Comparison of ENCODE assay signal across 1 cellular context in the genomic region with DNA sequence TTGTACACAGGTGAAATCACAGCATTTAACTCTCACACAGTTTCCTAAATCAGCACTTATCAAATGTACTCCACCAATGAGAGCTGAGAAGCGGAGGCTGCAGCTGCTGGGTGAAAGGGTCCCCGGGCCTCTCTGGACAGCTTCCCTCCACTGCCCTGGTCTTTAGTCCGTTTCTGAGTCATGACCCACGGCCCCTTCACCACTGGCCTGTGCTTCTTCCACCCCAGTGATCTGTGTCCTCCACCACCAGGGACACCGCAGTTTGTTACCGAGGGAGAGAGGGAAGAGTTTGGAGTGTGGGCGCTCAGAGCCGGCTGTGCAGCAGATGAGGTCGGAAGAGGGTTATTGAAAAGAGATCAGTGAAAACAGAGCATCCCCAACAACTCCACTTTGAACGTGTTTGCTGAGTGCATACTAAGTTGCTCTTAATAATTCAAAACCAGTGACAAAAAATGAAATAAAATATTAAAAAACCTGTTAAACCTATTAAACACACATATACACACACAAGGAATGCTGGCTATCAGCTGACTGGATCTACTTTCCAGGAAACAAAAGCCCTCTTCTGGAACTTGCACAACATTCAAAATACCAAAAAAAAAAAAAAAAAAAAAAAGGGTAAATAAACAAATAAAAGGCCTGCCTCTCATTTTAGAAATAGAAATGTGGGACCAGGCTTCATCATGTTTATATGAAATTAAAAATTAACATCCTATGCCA.
TF ChIP-seq lines count a peak whose summit lies in the region.

No MANE protein-coding gene starts in this region.

TF ChIP-seq in GM23338, 12 proteins besides CTCF, POLR2A, EP300 and RAD21:
- no peak for TF ChIP-seq JUNB (IDR thresholded peaks at IDR 0.05; ENCODE audit: unreplicated experiment)
- TF ChIP-seq, protein P1, sequence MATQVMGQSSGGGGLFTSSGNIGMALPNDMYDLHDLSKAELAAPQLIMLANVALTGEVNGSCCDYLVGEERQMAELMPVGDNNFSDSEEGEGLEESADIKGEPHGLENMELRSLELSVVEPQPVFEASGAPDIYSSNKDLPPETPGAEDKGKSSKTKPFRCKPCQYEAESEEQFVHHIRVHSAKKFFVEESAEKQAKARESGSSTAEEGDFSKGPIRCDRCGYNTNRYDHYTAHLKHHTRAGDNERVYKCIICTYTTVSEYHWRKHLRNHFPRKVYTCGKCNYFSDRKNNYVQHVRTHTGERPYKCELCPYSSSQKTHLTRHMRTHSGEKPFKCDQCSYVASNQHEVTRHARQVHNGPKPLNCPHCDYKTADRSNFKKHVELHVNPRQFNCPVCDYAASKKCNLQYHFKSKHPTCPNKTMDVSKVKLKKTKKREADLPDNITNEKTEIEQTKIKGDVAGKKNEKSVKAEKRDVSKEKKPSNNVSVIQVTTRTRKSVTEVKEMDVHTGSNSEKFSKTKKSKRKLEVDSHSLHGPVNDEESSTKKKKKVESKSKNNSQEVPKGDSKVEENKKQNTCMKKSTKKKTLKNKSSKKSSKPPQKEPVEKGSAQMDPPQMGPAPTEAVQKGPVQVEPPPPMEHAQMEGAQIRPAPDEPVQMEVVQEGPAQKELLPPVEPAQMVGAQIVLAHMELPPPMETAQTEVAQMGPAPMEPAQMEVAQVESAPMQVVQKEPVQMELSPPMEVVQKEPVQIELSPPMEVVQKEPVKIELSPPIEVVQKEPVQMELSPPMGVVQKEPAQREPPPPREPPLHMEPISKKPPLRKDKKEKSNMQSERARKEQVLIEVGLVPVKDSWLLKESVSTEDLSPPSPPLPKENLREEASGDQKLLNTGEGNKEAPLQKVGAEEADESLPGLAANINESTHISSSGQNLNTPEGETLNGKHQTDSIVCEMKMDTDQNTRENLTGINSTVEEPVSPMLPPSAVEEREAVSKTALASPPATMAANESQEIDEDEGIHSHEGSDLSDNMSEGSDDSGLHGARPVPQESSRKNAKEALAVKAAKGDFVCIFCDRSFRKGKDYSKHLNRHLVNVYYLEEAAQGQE (IDR thresholded peaks at IDR 0.05; ENCODE audit: unreplicated experiment): no peak
- TF ChIP-seq, protein P2, sequence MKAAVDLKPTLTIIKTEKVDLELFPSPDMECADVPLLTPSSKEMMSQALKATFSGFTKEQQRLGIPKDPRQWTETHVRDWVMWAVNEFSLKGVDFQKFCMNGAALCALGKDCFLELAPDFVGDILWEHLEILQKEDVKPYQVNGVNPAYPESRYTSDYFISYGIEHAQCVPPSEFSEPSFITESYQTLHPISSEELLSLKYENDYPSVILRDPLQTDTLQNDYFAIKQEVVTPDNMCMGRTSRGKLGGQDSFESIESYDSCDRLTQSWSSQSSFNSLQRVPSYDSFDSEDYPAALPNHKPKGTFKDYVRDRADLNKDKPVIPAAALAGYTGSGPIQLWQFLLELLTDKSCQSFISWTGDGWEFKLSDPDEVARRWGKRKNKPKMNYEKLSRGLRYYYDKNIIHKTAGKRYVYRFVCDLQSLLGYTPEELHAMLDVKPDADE (IDR thresholded peaks at IDR 0.05): no peak
- TF ChIP-seq CREB1 (CRISPR knock-in tag; IDR thresholded peaks at IDR 0.05; ENCODE audit: low read depth): no peak
- TF ChIP-seq NANOG (IDR thresholded peaks at IDR 0.05; ENCODE audit: borderline replicate concordance): no peak
- TF ChIP-seq STAT1 (IDR thresholded peaks at IDR 0.05; ENCODE audit: unreplicated experiment): no peak
- TF ChIP-seq EZH2phosphoT487 (IDR thresholded peaks at IDR 0.05; ENCODE audit: unreplicated experiment): no peak
